ENCODE assay signal across 1 cellular context in the genomic region with DNA sequence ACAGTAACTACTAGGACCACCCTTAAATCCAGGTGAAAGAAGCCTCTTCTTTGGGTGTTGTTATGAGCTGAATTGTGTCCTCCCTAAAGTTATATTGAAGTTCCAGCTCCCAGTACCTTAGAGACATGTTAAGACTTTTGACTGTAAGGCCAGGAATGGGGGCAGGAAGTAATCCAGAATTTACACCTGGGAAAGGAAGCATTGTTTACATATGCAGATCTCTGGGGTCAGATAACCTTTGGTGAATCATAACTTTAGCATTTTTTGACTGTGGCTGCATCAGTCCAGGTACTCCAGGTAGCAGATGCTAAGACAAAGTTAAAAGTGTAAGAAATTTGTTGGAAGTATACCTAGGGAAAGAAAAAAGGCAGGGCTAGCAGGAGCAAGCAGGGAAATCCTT.
TF ChIP-seq lines count a peak whose summit lies in the region.

No MANE protein-coding gene starts in this region.

TF ChIP-seq in GM23338, 12 proteins besides CTCF, POLR2A, EP300 and RAD21 (continued from another document):
- TF ChIP-seq, protein P1, sequence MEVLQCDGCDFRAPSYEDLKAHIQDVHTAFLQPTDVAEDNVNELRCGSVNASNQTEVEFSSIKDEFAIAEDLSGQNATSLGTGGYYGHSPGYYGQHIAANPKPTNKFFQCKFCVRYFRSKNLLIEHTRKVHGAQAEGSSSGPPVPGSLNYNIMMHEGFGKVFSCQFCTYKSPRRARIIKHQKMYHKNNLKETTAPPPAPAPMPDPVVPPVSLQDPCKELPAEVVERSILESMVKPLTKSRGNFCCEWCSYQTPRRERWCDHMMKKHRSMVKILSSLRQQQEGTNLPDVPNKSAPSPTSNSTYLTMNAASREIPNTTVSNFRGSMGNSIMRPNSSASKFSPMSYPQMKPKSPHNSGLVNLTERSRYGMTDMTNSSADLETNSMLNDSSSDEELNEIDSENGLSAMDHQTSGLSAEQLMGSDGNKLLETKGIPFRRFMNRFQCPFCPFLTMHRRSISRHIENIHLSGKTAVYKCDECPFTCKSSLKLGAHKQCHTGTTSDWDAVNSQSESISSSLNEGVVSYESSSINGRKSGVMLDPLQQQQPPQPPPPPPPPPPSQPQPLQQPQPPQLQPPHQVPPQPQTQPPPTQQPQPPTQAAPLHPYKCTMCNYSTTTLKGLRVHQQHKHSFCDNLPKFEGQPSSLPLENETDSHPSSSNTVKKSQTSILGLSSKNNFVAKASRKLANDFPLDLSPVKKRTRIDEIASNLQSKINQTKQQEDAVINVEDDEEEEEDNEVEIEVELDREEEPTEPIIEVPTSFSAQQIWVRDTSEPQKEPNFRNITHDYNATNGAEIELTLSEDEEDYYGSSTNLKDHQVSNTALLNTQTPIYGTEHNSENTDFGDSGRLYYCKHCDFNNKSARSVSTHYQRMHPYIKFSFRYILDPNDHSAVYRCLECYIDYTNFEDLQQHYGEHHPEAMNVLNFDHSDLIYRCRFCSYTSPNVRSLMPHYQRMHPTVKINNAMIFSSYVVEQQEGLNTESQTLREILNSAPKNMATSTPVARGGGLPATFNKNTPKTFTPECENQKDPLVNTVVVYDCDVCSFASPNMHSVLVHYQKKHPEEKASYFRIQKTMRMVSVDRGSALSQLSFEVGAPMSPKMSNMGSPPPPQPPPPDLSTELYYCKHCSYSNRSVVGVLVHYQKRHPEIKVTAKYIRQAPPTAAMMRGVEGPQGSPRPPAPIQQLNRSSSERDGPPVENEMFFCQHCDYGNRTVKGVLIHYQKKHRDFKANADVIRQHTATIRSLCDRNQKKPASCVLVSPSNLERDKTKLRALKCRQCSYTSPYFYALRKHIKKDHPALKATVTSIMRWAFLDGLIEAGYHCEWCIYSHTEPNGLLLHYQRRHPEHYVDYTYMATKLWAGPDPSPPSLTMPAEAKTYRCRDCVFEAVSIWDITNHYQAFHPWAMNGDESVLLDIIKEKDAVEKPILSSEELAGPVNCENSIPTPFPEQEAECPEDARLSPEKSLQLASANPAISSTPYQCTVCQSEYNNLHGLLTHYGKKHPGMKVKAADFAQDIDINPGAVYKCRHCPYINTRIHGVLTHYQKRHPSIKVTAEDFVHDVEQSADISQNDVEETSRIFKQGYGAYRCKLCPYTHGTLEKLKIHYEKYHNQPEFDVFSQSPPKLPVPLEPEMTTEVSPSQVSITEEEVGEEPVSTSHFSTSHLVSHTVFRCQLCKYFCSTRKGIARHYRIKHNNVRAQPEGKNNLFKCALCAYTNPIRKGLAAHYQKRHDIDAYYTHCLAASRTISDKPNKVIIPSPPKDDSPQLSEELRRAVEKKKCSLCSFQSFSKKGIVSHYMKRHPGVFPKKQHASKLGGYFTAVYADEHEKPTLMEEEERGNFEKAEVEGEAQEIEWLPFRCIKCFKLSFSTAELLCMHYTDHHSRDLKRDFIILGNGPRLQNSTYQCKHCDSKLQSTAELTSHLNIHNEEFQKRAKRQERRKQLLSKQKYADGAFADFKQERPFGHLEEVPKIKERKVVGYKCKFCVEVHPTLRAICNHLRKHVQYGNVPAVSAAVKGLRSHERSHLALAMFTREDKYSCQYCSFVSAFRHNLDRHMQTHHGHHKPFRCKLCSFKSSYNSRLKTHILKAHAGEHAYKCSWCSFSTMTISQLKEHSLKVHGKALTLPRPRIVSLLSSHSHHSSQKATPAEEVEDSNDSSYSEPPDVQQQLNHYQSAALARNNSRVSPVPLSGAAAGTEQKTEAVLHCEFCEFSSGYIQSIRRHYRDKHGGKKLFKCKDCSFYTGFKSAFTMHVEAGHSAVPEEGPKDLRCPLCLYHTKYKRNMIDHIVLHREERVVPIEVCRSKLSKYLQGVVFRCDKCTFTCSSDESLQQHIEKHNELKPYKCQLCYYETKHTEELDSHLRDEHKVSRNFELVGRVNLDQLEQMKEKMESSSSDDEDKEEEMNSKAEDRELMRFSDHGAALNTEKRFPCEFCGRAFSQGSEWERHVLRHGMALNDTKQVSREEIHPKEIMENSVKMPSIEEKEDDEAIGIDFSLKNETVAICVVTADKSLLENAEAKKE (CRISPR knock-in tag; IDR thresholded peaks at IDR 0.05) = no peak
- TF ChIP-seq, protein P2, sequence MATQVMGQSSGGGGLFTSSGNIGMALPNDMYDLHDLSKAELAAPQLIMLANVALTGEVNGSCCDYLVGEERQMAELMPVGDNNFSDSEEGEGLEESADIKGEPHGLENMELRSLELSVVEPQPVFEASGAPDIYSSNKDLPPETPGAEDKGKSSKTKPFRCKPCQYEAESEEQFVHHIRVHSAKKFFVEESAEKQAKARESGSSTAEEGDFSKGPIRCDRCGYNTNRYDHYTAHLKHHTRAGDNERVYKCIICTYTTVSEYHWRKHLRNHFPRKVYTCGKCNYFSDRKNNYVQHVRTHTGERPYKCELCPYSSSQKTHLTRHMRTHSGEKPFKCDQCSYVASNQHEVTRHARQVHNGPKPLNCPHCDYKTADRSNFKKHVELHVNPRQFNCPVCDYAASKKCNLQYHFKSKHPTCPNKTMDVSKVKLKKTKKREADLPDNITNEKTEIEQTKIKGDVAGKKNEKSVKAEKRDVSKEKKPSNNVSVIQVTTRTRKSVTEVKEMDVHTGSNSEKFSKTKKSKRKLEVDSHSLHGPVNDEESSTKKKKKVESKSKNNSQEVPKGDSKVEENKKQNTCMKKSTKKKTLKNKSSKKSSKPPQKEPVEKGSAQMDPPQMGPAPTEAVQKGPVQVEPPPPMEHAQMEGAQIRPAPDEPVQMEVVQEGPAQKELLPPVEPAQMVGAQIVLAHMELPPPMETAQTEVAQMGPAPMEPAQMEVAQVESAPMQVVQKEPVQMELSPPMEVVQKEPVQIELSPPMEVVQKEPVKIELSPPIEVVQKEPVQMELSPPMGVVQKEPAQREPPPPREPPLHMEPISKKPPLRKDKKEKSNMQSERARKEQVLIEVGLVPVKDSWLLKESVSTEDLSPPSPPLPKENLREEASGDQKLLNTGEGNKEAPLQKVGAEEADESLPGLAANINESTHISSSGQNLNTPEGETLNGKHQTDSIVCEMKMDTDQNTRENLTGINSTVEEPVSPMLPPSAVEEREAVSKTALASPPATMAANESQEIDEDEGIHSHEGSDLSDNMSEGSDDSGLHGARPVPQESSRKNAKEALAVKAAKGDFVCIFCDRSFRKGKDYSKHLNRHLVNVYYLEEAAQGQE (IDR thresholded peaks at IDR 0.05; ENCODE audit: unreplicated experiment) = no peak
- TF ChIP-seq ZNF331 (CRISPR knock-in tag; IDR thresholded peaks at IDR 0.05; ENCODE audit: low read depth) (no peak), EZH2phosphoT487 (IDR thresholded peaks at IDR 0.05; ENCODE audit: unreplicated experiment) (no peak), ZNF114 (CRISPR knock-in tag; IDR thresholded peaks at IDR 0.05) (no peak), EZH2 (IDR thresholded peaks at IDR 0.05; ENCODE audit: low read depth, unreplicated experiment) (no peak), JUNB (IDR thresholded peaks at IDR 0.05; ENCODE audit: unreplicated experiment) (no peak), CREB1 (CRISPR knock-in tag; IDR thresholded peaks at IDR 0.05; ENCODE audit: low read depth) (no peak), POLR2AphosphoS5 (IDR thresholded peaks at IDR 0.05; ENCODE audit: low read depth) (no peak)
- TF ChIP-seq, protein P3, sequence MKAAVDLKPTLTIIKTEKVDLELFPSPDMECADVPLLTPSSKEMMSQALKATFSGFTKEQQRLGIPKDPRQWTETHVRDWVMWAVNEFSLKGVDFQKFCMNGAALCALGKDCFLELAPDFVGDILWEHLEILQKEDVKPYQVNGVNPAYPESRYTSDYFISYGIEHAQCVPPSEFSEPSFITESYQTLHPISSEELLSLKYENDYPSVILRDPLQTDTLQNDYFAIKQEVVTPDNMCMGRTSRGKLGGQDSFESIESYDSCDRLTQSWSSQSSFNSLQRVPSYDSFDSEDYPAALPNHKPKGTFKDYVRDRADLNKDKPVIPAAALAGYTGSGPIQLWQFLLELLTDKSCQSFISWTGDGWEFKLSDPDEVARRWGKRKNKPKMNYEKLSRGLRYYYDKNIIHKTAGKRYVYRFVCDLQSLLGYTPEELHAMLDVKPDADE (IDR thresholded peaks at IDR 0.05) = no peak
